Comparison of ENCODE assay signal across 12 cellular contexts in the genomic region with DNA sequence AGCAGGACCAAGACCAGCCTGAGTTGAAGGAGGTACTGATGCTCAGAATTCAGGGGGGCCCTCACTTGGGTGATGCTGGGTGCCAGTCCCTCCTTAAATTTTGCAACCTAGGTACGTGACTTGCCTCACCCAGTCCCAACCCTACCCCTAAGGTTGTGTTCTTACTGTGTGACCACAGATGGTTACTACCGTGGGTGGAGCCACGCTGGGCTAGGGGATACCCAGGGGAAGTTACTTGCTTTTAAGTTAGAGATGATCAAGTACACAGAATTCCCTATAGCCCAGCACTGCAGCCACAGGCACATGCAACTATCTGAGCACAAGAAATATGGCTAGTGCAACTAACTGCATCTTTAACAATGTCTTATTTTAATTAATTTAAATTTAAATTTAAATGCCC.
DNase-seq lines count a peak whose midpoint lies in the region; ATAC-seq and TF ChIP-seq lines count a peak whose summit lies in the region.
"Had no signal": no experiment of that assay in that cellular context is flagged by ENCODE, and none has a peak within 500 bp of the region (broad histone marks: within the 10 kb centered on the region; RNA-seq: fewer than 3 reads in every experiment).

No MANE protein-coding gene starts in this region.

- DNase-seq in activated T-cell treated with anti-CD3 and anti-CD28 coated beads, Interleukin-2, amount 50 U/mL, for 48 hours = peak; percentile 23 to 44
- DNase-seq in activated T-cell treated with anti-CD3 and anti-CD28 coated beads for 4 hours = no peak
- DNase-seq in GM20000 (ENCODE audit: low spot score) = peak; percentile 41
- peak; percentile 3 to 22 for DNase-seq in stimulated activated CD8-positive, alpha-beta memory T cell treated with anti-CD3 and anti-CD28 coated beads, Interleukin-15, amount 100 ng/mL, for 48 hours (ENCODE audit: low read depth in 2 of 2)
- DNase-seq in epidermal melanocyte (ENCODE audit: insufficient read length, low spot score) = no peak
- DNase-seq in tibial artery = no peak
- no peak for DNase-seq in islet precursor cell
- DNase-seq: Karpas-422, NCI-H146, NCI-H510A had no signal

- H3K4me1 ChIP-seq in tibial artery = no peaks in the 10 kb centered on the region

- no peak overlapping the region for H3K27ac ChIP-seq in tibial artery
- H3K27ac ChIP-seq: thoracic aorta had no signal

- ATAC-seq in HG02884 (IDR thresholded peaks at IDR 0.05; ENCODE audit: unreplicated experiment) = peak; percentile 84

- H3K27me3 ChIP-seq in tibial artery = no peaks in the 10 kb centered on the region

- H3K4me3 ChIP-seq in tibial artery = no peak overlapping the region
- H3K4me3 ChIP-seq: thoracic aorta had no signal

- H3K36me3 ChIP-seq in tibial artery = no peaks in the 10 kb centered on the region
- H3K36me3 ChIP-seq: thoracic aorta had no signal

- TF ChIP-seq CTCF in GM20000 (IDR thresholded peaks at IDR 0.05; ENCODE audit: extremely low read depth, missing control alignments) = no peak
- TF ChIP-seq CTCF in tibial artery (IDR thresholded peaks at IDR 0.05) = no peak

- intact Hi-C loops in tibial artery (cut with DNase I; ENCODE audit: low total_unique reads) = no loop called here

- H3K9me3 ChIP-seq in tibial artery = no peaks in the 10 kb centered on the region
- H3K9me3 ChIP-seq: thoracic aorta had no signal

Comparison
In these comparisons a context has a peak if more than half of its experiments do, and no peak if none do; other contexts are left out.
1. DNase-seq: peak in activated T-cell treated with anti-CD3 and anti-CD28 coated beads, Interleukin-2, amount 50 U/mL, for 48 hours (2 of 2), GM20000 (single experiment) and stimulated activated CD8-positive, alpha-beta memory T cell treated with anti-CD3 and anti-CD28 coated beads, Interleukin-15, amount 100 ng/mL, for 48 hours (2 of 2); none in activated T-cell treated with anti-CD3 and anti-CD28 coated beads for 4 hours (single experiment), epidermal melanocyte (single experiment), tibial artery (0 of 2) and islet precursor cell (single experiment).